Comparison of ENCODE assay signal across 10 cellular contexts in genomic region chr19:49559928-49560327, GRCh38.
DNase-seq lines count a peak whose midpoint lies in the region; ATAC-seq and TF ChIP-seq lines count a peak whose summit lies in the region.
"Had no signal": no experiment of that assay in that cellular context is flagged by ENCODE, and none has a peak within 500 bp of the region (broad histone marks: within the 10 kb centered on the region; RNA-seq: fewer than 3 reads in every experiment).

No MANE protein-coding gene starts in this region.

- peak overlapping the region; percentile 30 for H3K9ac ChIP-seq in mucosa of stomach (ENCODE audit: low read length)

- no peak overlapping the region for H3K4me3 ChIP-seq in mucosa of stomach (ENCODE audit: low read length)
- H3K4me3 ChIP-seq in foreskin fibroblast (ENCODE audit: low read depth in 1 of 2, low read length in 2 of 2), result no peak overlapping the region

- no peak for TF ChIP-seq CTCF in foreskin fibroblast (IDR thresholded peaks at IDR 0.05; ENCODE audit: low read depth, low read length)

- H3K36me3 ChIP-seq in mucosa of stomach (ENCODE audit: control insufficient read depth, insufficient read depth, low read length), result peaks cover 9% of the 10 kb centered on the region

- no peaks in the 10 kb centered on the region for H3K27me3 ChIP-seq in mucosa of stomach (ENCODE audit: control insufficient read depth, insufficient read depth, low read length)

- no peaks in the 10 kb centered on the region for H3K9me3 ChIP-seq in mucosa of stomach (ENCODE audit: control insufficient read depth, low read length)

- ATAC-seq in HG02759 (IDR thresholded peaks at IDR 0.05; ENCODE audit: unreplicated experiment), result no peak

- H3K4me1 ChIP-seq in mucosa of stomach (ENCODE audit: control insufficient read depth, insufficient read depth, low read length), result peaks cover 34% of the 10 kb centered on the region

- peak overlapping the region; percentile 81 for H3K27ac ChIP-seq in substantia nigra (ENCODE audit: low read depth, low read length, poor library complexity, severe bottlenecking)
- H3K27ac ChIP-seq: WERI-Rb-1 had no signal

- peak; percentile 71 for DNase-seq in activated CD8-positive, alpha-beta memory T cell treated with anti-CD3 and anti-CD28 coated beads for 24 hours
- no peak for DNase-seq in activated CD8-positive, alpha-beta memory T cell treated with anti-CD3 and anti-CD28 coated beads, Interleukin-2, amount 50 U/mL, for 4 hours
- DNase-seq in activated naive CD4-positive, alpha-beta T cell treated with Interleukin-2 at 50 U/mL for 16 hours, result peak; percentile 27
- peak in 2 of 49 donors; percentile 8 to 38 for DNase-seq in substantia nigra (lab: John Stamatoyannopoulos, UW)
- no peak for DNase-seq in foreskin fibroblast
- no peak for DNase-seq in NCI-H1092 treated with DMSO at 0.1 percent for 48 hours (lab: John Stamatoyannopoulos, UW)
- DNase-seq: Karpas-422, WERI-Rb-1 had no signal

Comparison
In these comparisons a context has a peak if more than half of its experiments do, and no peak if none do; other contexts are left out.
1. DNase-seq: peak in activated CD8-positive, alpha-beta memory T cell treated with anti-CD3 and anti-CD28 coated beads for 24 hours (single experiment) and activated naive CD4-positive, alpha-beta T cell treated with Interleukin-2 at 50 U/mL for 16 hours (single experiment); none in activated CD8-positive, alpha-beta memory T cell treated with anti-CD3 and anti-CD28 coated beads, Interleukin-2, amount 50 U/mL, for 4 hours (single experiment), foreskin fibroblast (0 of 2) and NCI-H1092 treated with DMSO at 0.1 percent for 48 hours (single experiment).